In genomic region chr3:126267169-126267975, GRCh38 we compare ENCODE assay signal across 9 cellular contexts.
DNase-seq lines count a peak whose midpoint lies in the region; ATAC-seq and TF ChIP-seq lines count a peak whose summit lies in the region.
"Had no signal": no experiment of that assay in that cellular context is flagged by ENCODE, and none has a peak within 500 bp of the region (broad histone marks: within the 10 kb centered on the region; RNA-seq: fewer than 3 reads in every experiment).

No MANE protein-coding gene starts in this region.

- no peak for TF ChIP-seq CTCF in WI38 (IDR thresholded peaks at IDR 0.05; ENCODE audit: low read depth, low read length)
- peak; percentile 7 for TF ChIP-seq CTCF in osteoblast (IDR thresholded peaks at IDR 0.05; ENCODE audit: extremely low read depth, low read depth, low read length)

- H3K9me3 ChIP-seq in osteoblast (ENCODE audit: low read depth, low read length): no peaks in the 10 kb centered on the region
- no peaks in the 10 kb centered on the region for H3K9me3 ChIP-seq in effector memory CD4-positive, alpha-beta T cell (ENCODE audit: control insufficient read depth, low read length)

- peak; percentile 90 for DNase-seq in H7
- peak; percentile 90 for DNase-seq in Right ventricle myocardium inferior (ENCODE audit: missing footprints)
- peak; percentile 94 for DNase-seq in osteoblast (ENCODE audit: insufficient read length, low spot score, missing footprints)
- DNase-seq in activated naive CD4-positive, alpha-beta T cell treated with anti-CD3 and anti-CD28 coated beads, Interleukin-2, amount 10 ng/mL, durations not matched to agents 7 days and 5 days: no peak
- no peak for DNase-seq in activated naive CD8-positive, alpha-beta T cell treated with anti-CD3 and anti-CD28 coated beads for 36 hours
- no peak for DNase-seq in effector memory CD4-positive, alpha-beta T cell

- no peaks in the 10 kb centered on the region for H3K79me2 ChIP-seq in osteoblast (ENCODE audit: insufficient read depth, low read length)

- peak overlapping the region; percentile 79 for H3K4me2 ChIP-seq in osteoblast (ENCODE audit: insufficient read depth, low read length)
- H3K4me2 ChIP-seq: KMS-11 had no signal

- H3K27me3 ChIP-seq in H7 (ENCODE audit: control insufficient read depth, insufficient read depth, low read length): peaks cover 3% of the 10 kb centered on the region; the same call in 1 of the 2 replicates
- H3K27me3 ChIP-seq in osteoblast (ENCODE audit: insufficient read depth, low read length): no peaks in the 10 kb centered on the region
- H3K27me3 ChIP-seq in effector memory CD4-positive, alpha-beta T cell (replicated peaks; ENCODE audit: control insufficient read depth, insufficient read depth, low read length, poor library complexity, severe bottlenecking): no peaks in the 10 kb centered on the region

- H3K4me3 ChIP-seq in H7 (ENCODE audit: insufficient read depth, low read depth, low read length) (peak overlapping the region; percentile 49), WI38 (ENCODE audit: low read depth, low read length) (peak overlapping the region; percentile 50), osteoblast (ENCODE audit: insufficient read depth, low read length) (peak overlapping the region; percentile 66)
- H3K4me3 ChIP-seq in effector memory CD4-positive, alpha-beta T cell (ENCODE audit: insufficient read depth, low read depth, low read length, poor library complexity, severe bottlenecking): no peak overlapping the region

- H3K27ac ChIP-seq in osteoblast (ENCODE audit: low read depth, low read length): peak overlapping the region; percentile 78
- no peak overlapping the region for H3K27ac ChIP-seq in effector memory CD4-positive, alpha-beta T cell (ENCODE audit: insufficient read depth, low read length, poor library complexity, severe bottlenecking)
- H3K27ac ChIP-seq: KMS-11 had no signal

- H3K36me3 Mint-ChIP-seq in activated naive CD4-positive, alpha-beta T cell treated with anti-CD3 and anti-CD28 coated beads, Interleukin-2, amount 10 ng/mL, durations not matched to agents 7 days and 5 days: no peaks in the 10 kb centered on the region
- no peaks in the 10 kb centered on the region for H3K36me3 Mint-ChIP-seq in activated naive CD8-positive, alpha-beta T cell treated with anti-CD3 and anti-CD28 coated beads for 36 hours

- peaks cover 21% of the 10 kb centered on the region for H3K4me1 ChIP-seq in osteoblast (ENCODE audit: insufficient read depth, low read length)
- H3K4me1 ChIP-seq in effector memory CD4-positive, alpha-beta T cell (ENCODE audit: control insufficient read depth, insufficient read depth, low read length, poor library complexity, severe bottlenecking): no peaks in the 10 kb centered on the region

- no peaks in the 10 kb centered on the region for H3K36me3 ChIP-seq in H7 (replicated peaks; ENCODE audit: control insufficient read depth, insufficient read depth, low read length)
- H3K36me3 ChIP-seq in osteoblast (ENCODE audit: insufficient read depth, low read length): no peaks in the 10 kb centered on the region
- no peaks in the 10 kb centered on the region for H3K36me3 ChIP-seq in effector memory CD4-positive, alpha-beta T cell (ENCODE audit: control insufficient read depth, insufficient read depth, low read length)

- CTCF ChIA-PET in activated naive CD4-positive, alpha-beta T cell treated with anti-CD3 and anti-CD28 coated beads, Interleukin-2, amount 10 ng/mL, durations not matched to agents 7 days and 5 days (lab: Charles Lee): no interaction called here

- peaks cover 48% of the 10 kb centered on the region for H3K27me3 Mint-ChIP-seq in activated naive CD4-positive, alpha-beta T cell treated with anti-CD3 and anti-CD28 coated beads, Interleukin-2, amount 10 ng/mL, durations not matched to agents 7 days and 5 days
- peaks cover 34% of the 10 kb centered on the region for H3K27me3 Mint-ChIP-seq in activated naive CD8-positive, alpha-beta T cell treated with anti-CD3 and anti-CD28 coated beads for 36 hours

- H3K9me3 Mint-ChIP-seq in activated naive CD4-positive, alpha-beta T cell treated with anti-CD3 and anti-CD28 coated beads, Interleukin-2, amount 10 ng/mL, durations not matched to agents 7 days and 5 days: no peaks in the 10 kb centered on the region
- H3K9me3 Mint-ChIP-seq in activated naive CD8-positive, alpha-beta T cell treated with anti-CD3 and anti-CD28 coated beads for 36 hours: no peaks in the 10 kb centered on the region

- ATAC-seq in Right ventricle myocardium inferior (peak; percentile 83), HG03432 (IDR thresholded peaks at IDR 0.05; ENCODE audit: unreplicated experiment) (no peak)

- peak overlapping the region; percentile 69 for H2AFZ ChIP-seq in osteoblast (ENCODE audit: low read length)

- H3K4me3 Mint-ChIP-seq in activated naive CD4-positive, alpha-beta T cell treated with anti-CD3 and anti-CD28 coated beads, Interleukin-2, amount 10 ng/mL, durations not matched to agents 7 days and 5 days: no peak overlapping the region
- H3K4me3 Mint-ChIP-seq in activated naive CD8-positive, alpha-beta T cell treated with anti-CD3 and anti-CD28 coated beads for 36 hours: no peak overlapping the region

- no peak overlapping the region for H3K27ac Mint-ChIP-seq in activated naive CD4-positive, alpha-beta T cell treated with anti-CD3 and anti-CD28 coated beads, Interleukin-2, amount 10 ng/mL, durations not matched to agents 7 days and 5 days
- H3K27ac Mint-ChIP-seq in activated naive CD8-positive, alpha-beta T cell treated with anti-CD3 and anti-CD28 coated beads for 36 hours: no peak overlapping the region

- intact Hi-C loops in Right ventricle myocardium inferior (cut with DNase I): loop anchor here (1.0 to 5.0 kb wide), 2 partner anchors 89 to 205 kb away; no protein-coding TSS in a partner anchor

- no peaks in the 10 kb centered on the region for H3K4me1 Mint-ChIP-seq in activated naive CD4-positive, alpha-beta T cell treated with anti-CD3 and anti-CD28 coated beads, Interleukin-2, amount 10 ng/mL, durations not matched to agents 7 days and 5 days
- no peaks in the 10 kb centered on the region for H3K4me1 Mint-ChIP-seq in activated naive CD8-positive, alpha-beta T cell treated with anti-CD3 and anti-CD28 coated beads for 36 hours

- no peaks in the 10 kb centered on the region for H4K20me1 ChIP-seq in osteoblast (ENCODE audit: insufficient read depth, low read length)

Comparison
In these comparisons a context has a peak if more than half of its experiments do, and no peak if none do; other contexts are left out.
1. DNase-seq: peak in H7 (single experiment), Right ventricle myocardium inferior (single experiment) and osteoblast (single experiment); none in activated naive CD4-positive, alpha-beta T cell treated with anti-CD3 and anti-CD28 coated beads, Interleukin-2, amount 10 ng/mL, durations not matched to agents 7 days and 5 days (single experiment), activated naive CD8-positive, alpha-beta T cell treated with anti-CD3 and anti-CD28 coated beads for 36 hours (single experiment) and effector memory CD4-positive, alpha-beta T cell (0 of 3).